1 cellular context compared by ENCODE assay signal in genomic region chr4:151055539-151055938, GRCh38.
TF ChIP-seq lines count a peak whose summit lies in the region.

No MANE protein-coding gene starts in this region.

TF ChIP-seq in GM23338, 12 proteins besides CTCF, POLR2A, EP300 and RAD21 (continued from another document):
- TF ChIP-seq, protein P1, sequence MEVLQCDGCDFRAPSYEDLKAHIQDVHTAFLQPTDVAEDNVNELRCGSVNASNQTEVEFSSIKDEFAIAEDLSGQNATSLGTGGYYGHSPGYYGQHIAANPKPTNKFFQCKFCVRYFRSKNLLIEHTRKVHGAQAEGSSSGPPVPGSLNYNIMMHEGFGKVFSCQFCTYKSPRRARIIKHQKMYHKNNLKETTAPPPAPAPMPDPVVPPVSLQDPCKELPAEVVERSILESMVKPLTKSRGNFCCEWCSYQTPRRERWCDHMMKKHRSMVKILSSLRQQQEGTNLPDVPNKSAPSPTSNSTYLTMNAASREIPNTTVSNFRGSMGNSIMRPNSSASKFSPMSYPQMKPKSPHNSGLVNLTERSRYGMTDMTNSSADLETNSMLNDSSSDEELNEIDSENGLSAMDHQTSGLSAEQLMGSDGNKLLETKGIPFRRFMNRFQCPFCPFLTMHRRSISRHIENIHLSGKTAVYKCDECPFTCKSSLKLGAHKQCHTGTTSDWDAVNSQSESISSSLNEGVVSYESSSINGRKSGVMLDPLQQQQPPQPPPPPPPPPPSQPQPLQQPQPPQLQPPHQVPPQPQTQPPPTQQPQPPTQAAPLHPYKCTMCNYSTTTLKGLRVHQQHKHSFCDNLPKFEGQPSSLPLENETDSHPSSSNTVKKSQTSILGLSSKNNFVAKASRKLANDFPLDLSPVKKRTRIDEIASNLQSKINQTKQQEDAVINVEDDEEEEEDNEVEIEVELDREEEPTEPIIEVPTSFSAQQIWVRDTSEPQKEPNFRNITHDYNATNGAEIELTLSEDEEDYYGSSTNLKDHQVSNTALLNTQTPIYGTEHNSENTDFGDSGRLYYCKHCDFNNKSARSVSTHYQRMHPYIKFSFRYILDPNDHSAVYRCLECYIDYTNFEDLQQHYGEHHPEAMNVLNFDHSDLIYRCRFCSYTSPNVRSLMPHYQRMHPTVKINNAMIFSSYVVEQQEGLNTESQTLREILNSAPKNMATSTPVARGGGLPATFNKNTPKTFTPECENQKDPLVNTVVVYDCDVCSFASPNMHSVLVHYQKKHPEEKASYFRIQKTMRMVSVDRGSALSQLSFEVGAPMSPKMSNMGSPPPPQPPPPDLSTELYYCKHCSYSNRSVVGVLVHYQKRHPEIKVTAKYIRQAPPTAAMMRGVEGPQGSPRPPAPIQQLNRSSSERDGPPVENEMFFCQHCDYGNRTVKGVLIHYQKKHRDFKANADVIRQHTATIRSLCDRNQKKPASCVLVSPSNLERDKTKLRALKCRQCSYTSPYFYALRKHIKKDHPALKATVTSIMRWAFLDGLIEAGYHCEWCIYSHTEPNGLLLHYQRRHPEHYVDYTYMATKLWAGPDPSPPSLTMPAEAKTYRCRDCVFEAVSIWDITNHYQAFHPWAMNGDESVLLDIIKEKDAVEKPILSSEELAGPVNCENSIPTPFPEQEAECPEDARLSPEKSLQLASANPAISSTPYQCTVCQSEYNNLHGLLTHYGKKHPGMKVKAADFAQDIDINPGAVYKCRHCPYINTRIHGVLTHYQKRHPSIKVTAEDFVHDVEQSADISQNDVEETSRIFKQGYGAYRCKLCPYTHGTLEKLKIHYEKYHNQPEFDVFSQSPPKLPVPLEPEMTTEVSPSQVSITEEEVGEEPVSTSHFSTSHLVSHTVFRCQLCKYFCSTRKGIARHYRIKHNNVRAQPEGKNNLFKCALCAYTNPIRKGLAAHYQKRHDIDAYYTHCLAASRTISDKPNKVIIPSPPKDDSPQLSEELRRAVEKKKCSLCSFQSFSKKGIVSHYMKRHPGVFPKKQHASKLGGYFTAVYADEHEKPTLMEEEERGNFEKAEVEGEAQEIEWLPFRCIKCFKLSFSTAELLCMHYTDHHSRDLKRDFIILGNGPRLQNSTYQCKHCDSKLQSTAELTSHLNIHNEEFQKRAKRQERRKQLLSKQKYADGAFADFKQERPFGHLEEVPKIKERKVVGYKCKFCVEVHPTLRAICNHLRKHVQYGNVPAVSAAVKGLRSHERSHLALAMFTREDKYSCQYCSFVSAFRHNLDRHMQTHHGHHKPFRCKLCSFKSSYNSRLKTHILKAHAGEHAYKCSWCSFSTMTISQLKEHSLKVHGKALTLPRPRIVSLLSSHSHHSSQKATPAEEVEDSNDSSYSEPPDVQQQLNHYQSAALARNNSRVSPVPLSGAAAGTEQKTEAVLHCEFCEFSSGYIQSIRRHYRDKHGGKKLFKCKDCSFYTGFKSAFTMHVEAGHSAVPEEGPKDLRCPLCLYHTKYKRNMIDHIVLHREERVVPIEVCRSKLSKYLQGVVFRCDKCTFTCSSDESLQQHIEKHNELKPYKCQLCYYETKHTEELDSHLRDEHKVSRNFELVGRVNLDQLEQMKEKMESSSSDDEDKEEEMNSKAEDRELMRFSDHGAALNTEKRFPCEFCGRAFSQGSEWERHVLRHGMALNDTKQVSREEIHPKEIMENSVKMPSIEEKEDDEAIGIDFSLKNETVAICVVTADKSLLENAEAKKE (CRISPR knock-in tag; IDR thresholded peaks at IDR 0.05), result no peak
- no peak for TF ChIP-seq NANOG (IDR thresholded peaks at IDR 0.05; ENCODE audit: borderline replicate concordance)
- TF ChIP-seq ZNF114 (CRISPR knock-in tag; IDR thresholded peaks at IDR 0.05), result no peak
- no peak for TF ChIP-seq ETS1 (IDR thresholded peaks at IDR 0.05)
- TF ChIP-seq, protein P2, sequence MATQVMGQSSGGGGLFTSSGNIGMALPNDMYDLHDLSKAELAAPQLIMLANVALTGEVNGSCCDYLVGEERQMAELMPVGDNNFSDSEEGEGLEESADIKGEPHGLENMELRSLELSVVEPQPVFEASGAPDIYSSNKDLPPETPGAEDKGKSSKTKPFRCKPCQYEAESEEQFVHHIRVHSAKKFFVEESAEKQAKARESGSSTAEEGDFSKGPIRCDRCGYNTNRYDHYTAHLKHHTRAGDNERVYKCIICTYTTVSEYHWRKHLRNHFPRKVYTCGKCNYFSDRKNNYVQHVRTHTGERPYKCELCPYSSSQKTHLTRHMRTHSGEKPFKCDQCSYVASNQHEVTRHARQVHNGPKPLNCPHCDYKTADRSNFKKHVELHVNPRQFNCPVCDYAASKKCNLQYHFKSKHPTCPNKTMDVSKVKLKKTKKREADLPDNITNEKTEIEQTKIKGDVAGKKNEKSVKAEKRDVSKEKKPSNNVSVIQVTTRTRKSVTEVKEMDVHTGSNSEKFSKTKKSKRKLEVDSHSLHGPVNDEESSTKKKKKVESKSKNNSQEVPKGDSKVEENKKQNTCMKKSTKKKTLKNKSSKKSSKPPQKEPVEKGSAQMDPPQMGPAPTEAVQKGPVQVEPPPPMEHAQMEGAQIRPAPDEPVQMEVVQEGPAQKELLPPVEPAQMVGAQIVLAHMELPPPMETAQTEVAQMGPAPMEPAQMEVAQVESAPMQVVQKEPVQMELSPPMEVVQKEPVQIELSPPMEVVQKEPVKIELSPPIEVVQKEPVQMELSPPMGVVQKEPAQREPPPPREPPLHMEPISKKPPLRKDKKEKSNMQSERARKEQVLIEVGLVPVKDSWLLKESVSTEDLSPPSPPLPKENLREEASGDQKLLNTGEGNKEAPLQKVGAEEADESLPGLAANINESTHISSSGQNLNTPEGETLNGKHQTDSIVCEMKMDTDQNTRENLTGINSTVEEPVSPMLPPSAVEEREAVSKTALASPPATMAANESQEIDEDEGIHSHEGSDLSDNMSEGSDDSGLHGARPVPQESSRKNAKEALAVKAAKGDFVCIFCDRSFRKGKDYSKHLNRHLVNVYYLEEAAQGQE (IDR thresholded peaks at IDR 0.05; ENCODE audit: unreplicated experiment), result no peak
- TF ChIP-seq EZH2phosphoT487 (IDR thresholded peaks at IDR 0.05; ENCODE audit: unreplicated experiment), result no peak
- no peak for TF ChIP-seq EZH2 (IDR thresholded peaks at IDR 0.05; ENCODE audit: low read depth, unreplicated experiment)
TF ChIP-seq in GM23338: peak in this region for 0.
